Comparison of ENCODE assay signal across 1 cellular context in genomic region chr2:148209598-148209997, GRCh38.
TF ChIP-seq lines count a peak whose summit lies in the region.

No MANE protein-coding gene starts in this region.

TF ChIP-seq in HepG2, 621 proteins besides CTCF, POLR2A, EP300 and RAD21 (continued from another document):
- no peak for TF ChIP-seq GMEB2 (CRISPR knock-in tag; IDR thresholded peaks at IDR 0.05; ENCODE audit: low read depth)
- TF ChIP-seq XRCC5 (optimal IDR thresholded peaks at IDR 0.05; ENCODE audit: low read length): no peak
- no peak for TF ChIP-seq ZNF839 (CRISPR knock-in tag; IDR thresholded peaks at IDR 0.05; ENCODE audit: borderline replicate concordance)
- peak; percentile 57; the same call in 1 of the 2 replicates for TF ChIP-seq ZMYM4 (CRISPR knock-in tag; IDR thresholded peaks at IDR 0.05)
- TF ChIP-seq ZNF644 (CRISPR knock-in tag; IDR thresholded peaks at IDR 0.05; ENCODE audit: low read depth): 0 out of 2 replicates have a peak, but pooled peaks have one; percentile 10
- no peak for TF ChIP-seq HES4 (CRISPR knock-in tag; IDR thresholded peaks at IDR 0.05; ENCODE audit: borderline replicate concordance)
- no peak for TF ChIP-seq SMAD3 (CRISPR knock-in tag; IDR thresholded peaks at IDR 0.05)
- no peak for TF ChIP-seq FLYWCH1 (CRISPR knock-in tag; IDR thresholded peaks at IDR 0.05)
- TF ChIP-seq, protein P1, sequence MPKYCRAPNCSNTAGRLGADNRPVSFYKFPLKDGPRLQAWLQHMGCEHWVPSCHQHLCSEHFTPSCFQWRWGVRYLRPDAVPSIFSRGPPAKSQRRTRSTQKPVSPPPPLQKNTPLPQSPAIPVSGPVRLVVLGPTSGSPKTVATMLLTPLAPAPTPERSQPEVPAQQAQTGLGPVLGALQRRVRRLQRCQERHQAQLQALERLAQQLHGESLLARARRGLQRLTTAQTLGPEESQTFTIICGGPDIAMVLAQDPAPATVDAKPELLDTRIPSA (CRISPR knock-in tag; IDR thresholded peaks at IDR 0.05; ENCODE audit: borderline replicate concordance): no peak
- no peak for TF ChIP-seq USF2 (IDR thresholded peaks at IDR 0.05; ENCODE audit: low read depth, low read length)
- TF ChIP-seq USF2 (CRISPR knock-in tag; IDR thresholded peaks at IDR 0.05; ENCODE audit: borderline replicate concordance): peak; percentile 31; the same call in 1 of the 2 replicates
- TF ChIP-seq, protein P2, sequence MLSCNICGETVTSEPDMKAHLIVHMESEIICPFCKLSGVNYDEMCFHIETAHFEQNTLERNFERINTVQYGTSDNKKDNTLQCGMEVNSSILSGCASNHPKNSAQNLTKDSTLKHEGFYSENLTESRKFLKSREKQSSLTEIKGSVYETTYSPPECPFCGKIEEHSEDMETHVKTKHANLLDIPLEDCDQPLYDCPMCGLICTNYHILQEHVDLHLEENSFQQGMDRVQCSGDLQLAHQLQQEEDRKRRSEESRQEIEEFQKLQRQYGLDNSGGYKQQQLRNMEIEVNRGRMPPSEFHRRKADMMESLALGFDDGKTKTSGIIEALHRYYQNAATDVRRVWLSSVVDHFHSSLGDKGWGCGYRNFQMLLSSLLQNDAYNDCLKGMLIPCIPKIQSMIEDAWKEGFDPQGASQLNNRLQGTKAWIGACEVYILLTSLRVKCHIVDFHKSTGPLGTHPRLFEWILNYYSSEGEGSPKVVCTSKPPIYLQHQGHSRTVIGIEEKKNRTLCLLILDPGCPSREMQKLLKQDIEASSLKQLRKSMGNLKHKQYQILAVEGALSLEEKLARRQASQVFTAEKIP (CRISPR knock-in tag; IDR thresholded peaks at IDR 0.05; ENCODE audit: borderline replicate concordance): no peak
- TF ChIP-seq HNF4G (IDR thresholded peaks at IDR 0.05; ENCODE audit: borderline replicate concordance, low read depth, low read length): no peak
- no peak for TF ChIP-seq HNF4G (CRISPR knock-in tag; IDR thresholded peaks at IDR 0.05; ENCODE audit: borderline replicate concordance, low read depth)
- TF ChIP-seq TBX2 (CRISPR knock-in tag; IDR thresholded peaks at IDR 0.05; ENCODE audit: borderline replicate concordance): no peak
- no peak for TF ChIP-seq CBFB (CRISPR knock-in tag; IDR thresholded peaks at IDR 0.05)
- no peak for TF ChIP-seq SRSF9 (IDR thresholded peaks at IDR 0.05; ENCODE audit: borderline replicate concordance, insufficient read depth, low read depth, low read length, poor library complexity, severe bottlenecking)
- TF ChIP-seq LCORL (IDR thresholded peaks at IDR 0.05): no peak
- no peak for TF ChIP-seq LCORL (CRISPR knock-in tag; IDR thresholded peaks at IDR 0.05)
- TF ChIP-seq IRF2 (CRISPR knock-in tag; IDR thresholded peaks at IDR 0.05): no peak
- TF ChIP-seq ZNF747 (CRISPR knock-in tag; IDR thresholded peaks at IDR 0.05; ENCODE audit: borderline replicate concordance): no peak
- TF ChIP-seq ZNF570 (CRISPR knock-in tag; IDR thresholded peaks at IDR 0.05; ENCODE audit: borderline replicate concordance): no peak
- TF ChIP-seq REPIN1 (CRISPR knock-in tag; IDR thresholded peaks at IDR 0.05; ENCODE audit: borderline replicate concordance, low read depth): no peak
- no peak for TF ChIP-seq ZNF614 (CRISPR knock-in tag; IDR thresholded peaks at IDR 0.05; ENCODE audit: borderline replicate concordance)
- TF ChIP-seq KDM5B (CRISPR knock-in tag; IDR thresholded peaks at IDR 0.05; ENCODE audit: borderline replicate concordance): no peak
- TF ChIP-seq, protein P3, sequence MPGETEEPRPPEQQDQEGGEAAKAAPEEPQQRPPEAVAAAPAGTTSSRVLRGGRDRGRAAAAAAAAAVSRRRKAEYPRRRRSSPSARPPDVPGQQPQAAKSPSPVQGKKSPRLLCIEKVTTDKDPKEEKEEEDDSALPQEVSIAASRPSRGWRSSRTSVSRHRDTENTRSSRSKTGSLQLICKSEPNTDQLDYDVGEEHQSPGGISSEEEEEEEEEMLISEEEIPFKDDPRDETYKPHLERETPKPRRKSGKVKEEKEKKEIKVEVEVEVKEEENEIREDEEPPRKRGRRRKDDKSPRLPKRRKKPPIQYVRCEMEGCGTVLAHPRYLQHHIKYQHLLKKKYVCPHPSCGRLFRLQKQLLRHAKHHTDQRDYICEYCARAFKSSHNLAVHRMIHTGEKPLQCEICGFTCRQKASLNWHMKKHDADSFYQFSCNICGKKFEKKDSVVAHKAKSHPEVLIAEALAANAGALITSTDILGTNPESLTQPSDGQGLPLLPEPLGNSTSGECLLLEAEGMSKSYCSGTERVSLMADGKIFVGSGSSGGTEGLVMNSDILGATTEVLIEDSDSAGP (CRISPR knock-in tag; IDR thresholded peaks at IDR 0.05; ENCODE audit: borderline replicate concordance): no peak
- TF ChIP-seq JUND (CRISPR knock-in tag; IDR thresholded peaks at IDR 0.05): no peak
- no peak for TF ChIP-seq ZSCAN31 (CRISPR knock-in tag; IDR thresholded peaks at IDR 0.05; ENCODE audit: low read depth)
TF ChIP-seq in HepG2: peak in this region for 4.
